ENCODE assay signal across 16 cellular contexts in genomic region chr19:28727835-28728159, GRCh38.
DNase-seq lines count a peak whose midpoint lies in the region; ATAC-seq and TF ChIP-seq lines count a peak whose summit lies in the region.
"Had no signal": no experiment of that assay in that cellular context is flagged by ENCODE, and none has a peak within 500 bp of the region (broad histone marks: within the 10 kb centered on the region; RNA-seq: fewer than 3 reads in every experiment).

No MANE protein-coding gene starts in this region.

- no peaks in the 10 kb centered on the region for H3K36me3 Mint-ChIP-seq in activated naive CD4-positive, alpha-beta T cell treated with anti-CD3 and anti-CD28 coated beads, Interleukin-2, amount 50 U/mL, for 24 hours

- no peaks in the 10 kb centered on the region for H3K79me2 ChIP-seq in smooth muscle cell (ENCODE audit: low read depth)

- in situ Hi-C loops in G401 (cut with HindIII; ENCODE audit: low sequenced_read_pairs) = no loop called here

- WGBS in smooth muscle cell (ENCODE audit: low lambda C conversion rate) = 74% methylated on average over 6 of the region's 6 CpGs

- H3K4me3 Mint-ChIP-seq in activated naive CD4-positive, alpha-beta T cell treated with anti-CD3 and anti-CD28 coated beads, Interleukin-2, amount 50 U/mL, for 24 hours = peak overlapping the region; percentile 51
- H3K4me3 Mint-ChIP-seq: activated CD4-positive, alpha-beta T cell treated with anti-CD3 and anti-CD28 coated beads, Interleukin-2, amount 10 ng/mL, durations not matched to agents 7 days and 5 days had no signal

- TF ChIP-seq CTCF in fibroblast of the aortic adventitia (IDR thresholded peaks at IDR 0.05; ENCODE audit: insufficient read depth, low read length) = no peak
- no peak for TF ChIP-seq CTCF in smooth muscle cell (IDR thresholded peaks at IDR 0.05; ENCODE audit: borderline replicate concordance, insufficient read depth, poor library complexity, severe bottlenecking)

- H3K4me2 ChIP-seq in smooth muscle cell = peak overlapping the region; percentile 28

- no peak overlapping the region for H3K27ac Mint-ChIP-seq in activated naive CD4-positive, alpha-beta T cell treated with anti-CD3 and anti-CD28 coated beads, Interleukin-2, amount 50 U/mL, for 24 hours
- H3K27ac Mint-ChIP-seq: activated CD4-positive, alpha-beta T cell treated with anti-CD3 and anti-CD28 coated beads, Interleukin-2, amount 10 ng/mL, durations not matched to agents 7 days and 5 days; progenitor cell of endocrine pancreas had no signal

- H2AFZ ChIP-seq in smooth muscle cell (ENCODE audit: low read depth) = no peak overlapping the region

- no peaks in the 10 kb centered on the region for H4K20me1 ChIP-seq in smooth muscle cell (ENCODE audit: low read depth)

- peaks cover 38% of the 10 kb centered on the region for H3K27me3 Mint-ChIP-seq in activated naive CD4-positive, alpha-beta T cell treated with anti-CD3 and anti-CD28 coated beads, Interleukin-2, amount 50 U/mL, for 24 hours

- no peaks in the 10 kb centered on the region for H3K9me3 Mint-ChIP-seq in activated naive CD4-positive, alpha-beta T cell treated with anti-CD3 and anti-CD28 coated beads, Interleukin-2, amount 50 U/mL, for 24 hours
- H3K9me3 Mint-ChIP-seq: activated CD4-positive, alpha-beta T cell treated with anti-CD3 and anti-CD28 coated beads, Interleukin-2, amount 10 ng/mL, durations not matched to agents 7 days and 5 days had no signal

- H3K36me3 ChIP-seq in smooth muscle cell (ENCODE audit: low read depth) = no peaks in the 10 kb centered on the region
- H3K36me3 ChIP-seq: SJSA1 had no signal

- DNase-seq in activated naive CD4-positive, alpha-beta T cell (lab: John Stamatoyannopoulos, UW) = no peak
- no peak for DNase-seq in Jurkat, Clone E6-1 (ENCODE audit: low read depth, low spot score)
- no peak for DNase-seq in fibroblast of the aortic adventitia (ENCODE audit: low read depth)
- DNase-seq in smooth muscle cell (lab: John Stamatoyannopoulos, UW; ENCODE audit: unreplicated experiment) = no peak
- no peak for DNase-seq in G401 (ENCODE audit: low spot score)
- DNase-seq in NCI-H1930 (lab: John Stamatoyannopoulos, UW) = no peak
- DNase-seq: activated CD4-positive, alpha-beta T cell treated with anti-CD3 and anti-CD28 coated beads, Interleukin-2, amount 10 ng/mL, durations not matched to agents 7 days and 5 days; foreskin melanocyte; GOT3; NCI-H187; NCI-H446; OCI-M1 had no signal

- H3K4me3 ChIP-seq in Jurkat, Clone E6-1 (ENCODE audit: low read length) = peak overlapping the region; percentile 1; the same call in 1 of the 2 replicates
- H3K4me3 ChIP-seq in fibroblast of the aortic adventitia (ENCODE audit: low read depth, low read length) (peak overlapping the region; percentile 53), smooth muscle cell (no peak overlapping the region)
- H3K4me3 ChIP-seq: SJSA1 had no signal

- H3K27ac ChIP-seq in smooth muscle cell (ENCODE audit: low read depth) = no peak overlapping the region
- H3K27ac ChIP-seq: SJSA1 had no signal

- no peaks in the 10 kb centered on the region for H3K4me1 ChIP-seq in smooth muscle cell (ENCODE audit: low read depth)
- H3K4me1 ChIP-seq: SJSA1 had no signal

- H3K4me1 Mint-ChIP-seq in activated naive CD4-positive, alpha-beta T cell treated with anti-CD3 and anti-CD28 coated beads, Interleukin-2, amount 50 U/mL, for 24 hours = peaks cover 10% of the 10 kb centered on the region
- H3K4me1 Mint-ChIP-seq: activated CD4-positive, alpha-beta T cell treated with anti-CD3 and anti-CD28 coated beads, Interleukin-2, amount 10 ng/mL, durations not matched to agents 7 days and 5 days had no signal

- peaks cover 44% of the 10 kb centered on the region for H3K27me3 ChIP-seq in smooth muscle cell (ENCODE audit: low read depth)
- H3K27me3 ChIP-seq: SJSA1 had no signal

- ATAC-seq in HG03469 (IDR thresholded peaks at IDR 0.05; ENCODE audit: unreplicated experiment) = no peak

- H3F3A ChIP-seq in smooth muscle cell (ENCODE audit: low read depth) = no peaks in the 10 kb centered on the region

- H3K9ac ChIP-seq in smooth muscle cell (ENCODE audit: low read depth) = no peak overlapping the region

- H3K9me3 ChIP-seq in smooth muscle cell (replicated peaks; ENCODE audit: low read depth) = no peaks in the 10 kb centered on the region
